ENCODE assay signal across 25 cellular contexts in genomic region chr2:223328578-223328977, GRCh38.
"Had no signal": no experiment of that assay in that cellular context is flagged by ENCODE, and none has a peak within 500 bp of the region (broad histone marks: within the 10 kb centered on the region; RNA-seq: fewer than 3 reads in every experiment).

No MANE protein-coding gene starts in this region.

- H3K9me3 ChIP-seq: body of pancreas, SJSA1 had no signal

- H3K27ac ChIP-seq: body of pancreas, RWPE1, SJSA1 had no signal

- H3K4me1 ChIP-seq: body of pancreas had no signal

- H3K36me3 ChIP-seq: SJSA1 had no signal

- ATAC-seq: activated CD8-positive, alpha-beta memory T cell treated with anti-CD3 and anti-CD28 coated beads, Interleukin-2, amount 10 ng/mL, durations not matched to agents 7 days and 5 days; activated T-cell treated with anti-CD3 and anti-CD28 coated beads, Interleukin-2, amount 50 U/mL, for 4 hours; body of pancreas; Panc1; T-helper 17 cell; WTC11 had no signal

- H3K4me3 ChIP-seq: body of pancreas, SJSA1 had no signal

- H3K27me3 ChIP-seq: body of pancreas, SJSA1 had no signal

- FAIRE-seq: bronchial epithelial cell had no signal

- DNase-seq: activated CD4-positive, alpha-beta T cell treated with anti-CD3 and anti-CD28 coated beads, Interleukin-2, amount 10 ng/mL, durations not matched to agents 24 days and 14 days; activated CD4-positive, alpha-beta T cell treated with anti-CD3 and anti-CD28 coated beads, Interleukin-2, amount 50 U/mL, for 48 hours; activated CD4-positive, CD25-positive, alpha-beta regulatory T cell treated with anti-CD3 and anti-CD28 coated beads, Interleukin-2, amount 50 U/mL, for 72 hours; activated CD8-positive, alpha-beta memory T cell treated with anti-CD3 and anti-CD28 coated beads, Interleukin-2, amount 10 ng/mL, durations not matched to agents 7 days and 5 days; activated effector memory CD4-positive, alpha-beta T cell treated with anti-CD3 and anti-CD28 coated beads, Interleukin-2, amount 50 U/mL, for 16 hours; activated naive CD4-positive, alpha-beta T cell treated with Interleukin-2 at 50 U/mL for 16 hours; activated T-cell treated with anti-CD3 and anti-CD28 coated beads, Interleukin-2, amount 50 U/mL, for 4 hours; body of pancreas; central memory CD4-positive, alpha-beta T cell; NCI-H1092; NCI-H1417; NCI-H1930; NCI-H345; NCI-H510A; NCI-H69; NK-92 treated with Interleukin-12 subunit alpha and Interleukin-12 subunit beta, amount 100 ng/mL, for 24 hours; OCI-M1; SHP77; T-helper 17 cell; T-helper 9 cell had no signal
